ENCODE assay signal across 9 cellular contexts in the genomic region with DNA sequence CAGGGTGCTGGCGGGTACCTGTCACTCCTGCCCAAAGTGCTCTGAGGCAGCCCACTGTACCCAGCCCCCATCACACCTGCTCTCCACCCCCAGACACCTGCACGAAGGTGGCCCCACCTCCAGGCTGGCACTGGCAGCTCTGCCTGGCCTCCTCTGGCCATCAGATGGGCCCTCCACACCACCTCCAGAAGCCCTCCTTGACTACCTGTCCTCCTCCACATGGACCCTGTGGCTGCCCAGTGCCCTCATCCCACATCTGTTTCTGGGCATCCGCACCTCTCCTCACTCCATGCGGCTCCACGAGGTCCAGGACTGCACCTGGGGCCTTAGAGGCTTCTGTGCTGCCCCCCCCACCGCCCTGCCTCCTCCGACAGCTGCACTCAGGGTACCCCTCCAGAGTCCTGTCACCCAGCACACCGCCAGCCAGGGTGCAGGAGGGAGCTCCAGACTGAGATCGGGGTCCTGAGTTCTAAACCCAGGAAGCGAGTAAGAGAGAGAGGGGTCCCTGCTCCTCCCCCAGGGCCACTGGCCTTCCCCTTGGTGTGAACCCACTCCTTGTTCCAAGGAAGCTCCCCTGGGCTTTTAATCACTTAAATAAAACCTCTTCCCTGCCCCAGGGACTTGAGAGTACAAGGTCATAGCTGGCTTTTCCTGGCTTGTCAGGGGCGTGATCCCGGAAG. TPM values are rescaled to one million over a fixed set of nuclear protein-coding genes. Genes with fewer than 3 reads are reported as not detected.
A peak's percentile ranks its signal among the peaks of the same experiment; 100 is the strongest.
DNase-seq lines count a peak whose midpoint lies in the region; ATAC-seq and TF ChIP-seq lines count a peak whose summit lies in the region.
"Had no signal": no experiment of that assay in that cellular context is flagged by ENCODE, and none has a peak within 500 bp of the region (broad histone marks: within the 10 kb centered on the region; RNA-seq: fewer than 3 reads in every experiment).

No MANE protein-coding gene starts in this region.

- peak overlapping the region; percentile 54 for H3K4me3 Mint-ChIP-seq in WTC11
- H3K4me3 Mint-ChIP-seq in osteocyte (ENCODE audit: unreplicated experiment), result peak overlapping the region; percentile 74

- peaks cover 10 to 62% (median 36%) of the 10 kb centered on the region in 11 experiments for H3K36me3 ChIP-seq in BLaER1 treated with 17β-estradiol and CSF1 and Interleukin-3, amounts not matched to agents 10 nM and 100 nM
- H3K36me3 ChIP-seq in fibroblast of lung (ENCODE audit: control insufficient read depth, insufficient read depth, low read length), result peaks cover 10% of the 10 kb centered on the region

- DNase-seq in WTC11 (ENCODE audit: low spot score) (no peak), fibroblast of lung (ENCODE audit: low read depth in 2 of 2) (no peak), osteocyte (ENCODE audit: extremely low spot score, unreplicated experiment) (no peak), NCI-H524 (lab: John Stamatoyannopoulos, UW) (no peak)
- no peak for DNase-seq in stimulated activated naive CD4-positive, alpha-beta T cell (lab: John Stamatoyannopoulos, UW)
- DNase-seq: NCI-H526 treated with DMSO at 0.1 percent for 48 hours had no signal

- peaks cover 12% of the 10 kb centered on the region for H3K79me2 ChIP-seq in fibroblast of lung (ENCODE audit: control insufficient read depth, insufficient read depth, low read length)

- H3K9me3 ChIP-seq in BLaER1 treated with 17β-estradiol and CSF1 and Interleukin-3, amounts not matched to agents 10 nM and 100 nM (replicated peaks in 1 of 11), result no peaks in the 10 kb centered on the region
- no peaks in the 10 kb centered on the region for H3K9me3 ChIP-seq in fibroblast of lung (ENCODE audit: control insufficient read depth, insufficient read depth, low read depth, low read length)

- H3K36me3 Mint-ChIP-seq in WTC11 (no peaks in the 10 kb centered on the region), osteocyte (ENCODE audit: unreplicated experiment) (peaks cover 20% of the 10 kb centered on the region)

- no peaks in the 10 kb centered on the region for H3K27me3 ChIP-seq in BLaER1 treated with 17β-estradiol and CSF1 and Interleukin-3, amounts not matched to agents 10 nM and 100 nM
- H3K27me3 ChIP-seq in fibroblast of lung (ENCODE audit: control insufficient read depth, insufficient read depth, low read length), result no peaks in the 10 kb centered on the region

- no peak overlapping the region for H2AFZ ChIP-seq in fibroblast of lung (ENCODE audit: low read length)

- H3K27me3 Mint-ChIP-seq in WTC11 (ENCODE audit: low read depth) (0 out of 2 replicates have a peak, but pooled peaks cover 3% of the 10 kb centered on the region), osteocyte (ENCODE audit: unreplicated experiment) (no peaks in the 10 kb centered on the region)

- POLR2A ChIA-PET in WTC11 (lab: Charles Lee), result no interaction called here

- H3K9ac ChIP-seq in BLaER1 treated with 17β-estradiol and CSF1 and Interleukin-3, amounts not matched to agents 10 nM and 100 nM, result peak overlapping the region; percentile 84 to 97 (median 88)
- H3K9ac ChIP-seq in fibroblast of lung (ENCODE audit: insufficient read depth, low read length), result no peak overlapping the region

- CTCF ChIA-PET in WTC11 (lab: Charles Lee), result interaction anchor here (0.8 kb wide), 1 partner anchor 69 kb away, joined by 3 read pairs; no protein-coding TSS in a partner anchor

- H3K4me1 Mint-ChIP-seq in WTC11 (0 out of 2 replicates have a peak, but pooled peaks cover 3% of the 10 kb centered on the region), osteocyte (ENCODE audit: unreplicated experiment) (peaks cover 53% of the 10 kb centered on the region)

- peak overlapping the region; percentile 82 to 100 (median 96) for H3K4me3 ChIP-seq in BLaER1 treated with 17β-estradiol and CSF1 and Interleukin-3, amounts not matched to agents 10 nM and 100 nM
- peak overlapping the region in 3 of 4 experiments; percentile 69 to 92 (median 75) for H3K4me3 ChIP-seq in fibroblast of lung (replicated peaks in 1 of 4; ENCODE audit: control extremely low read depth in 1 of 4, insufficient read depth in 1 of 4, low read depth in 3 of 4, low read length in 4 of 4)

- H3K27ac Mint-ChIP-seq in WTC11 (no peak overlapping the region), osteocyte (ENCODE audit: unreplicated experiment) (peak overlapping the region; percentile 69)

- H4K20me1 ChIP-seq in BLaER1 treated with 17β-estradiol and CSF1 and Interleukin-3, amounts not matched to agents 10 nM and 100 nM, result peaks cover 0 to 57% (median 32%) of the 10 kb centered on the region in 11 experiments; a peak in 14 of 22 replicates
- H4K20me1 ChIP-seq in fibroblast of lung (ENCODE audit: control insufficient read depth, extremely low read depth, insufficient read depth, low read length), result no peaks in the 10 kb centered on the region

- peak overlapping the region; percentile 32 to 97 (median 90); a peak in 20 of 22 replicates for H3K27ac ChIP-seq in BLaER1 treated with 17β-estradiol and CSF1 and Interleukin-3, amounts not matched to agents 10 nM and 100 nM
- H3K27ac ChIP-seq in fibroblast of lung (ENCODE audit: insufficient read depth, low read length), result peak overlapping the region; percentile 16

- ATAC-seq in WTC11, result no peak
- no peak for ATAC-seq in GM18861 (IDR thresholded peaks at IDR 0.05; ENCODE audit: unreplicated experiment)
- ATAC-seq in HG03097 (IDR thresholded peaks at IDR 0.05; ENCODE audit: low FRiP score, unreplicated experiment), result no peak

- H3K9me3 Mint-ChIP-seq in WTC11 (no peaks in the 10 kb centered on the region), osteocyte (ENCODE audit: unreplicated experiment) (no peaks in the 10 kb centered on the region)

- TF ChIP-seq CTCF in WTC11 (IDR thresholded peaks at IDR 0.05), result no peak
- TF ChIP-seq CTCF in fibroblast of lung (conservative IDR thresholded peaks at IDR 0.05 in 1 of 2, IDR thresholded peaks at IDR 0.05 in 1 of 2; ENCODE audit: low read depth in 1 of 2, low read length in 2 of 2), result no peak
- no peak for TF ChIP-seq CTCF in osteocyte (IDR thresholded peaks at IDR 0.05)

- H3K4me1 ChIP-seq in BLaER1 treated with 17β-estradiol and CSF1 and Interleukin-3, amounts not matched to agents 10 nM and 100 nM, result peaks cover 61 to 80% (median 74%) of the 10 kb centered on the region in 10 experiments
- H3K4me1 ChIP-seq in fibroblast of lung (ENCODE audit: control insufficient read depth, extremely low read depth, insufficient read depth, low read length), result peaks cover 29% of the 10 kb centered on the region

- peak overlapping the region; percentile 94 to 100 (median 100) for H3K4me2 ChIP-seq in BLaER1 treated with 17β-estradiol and CSF1 and Interleukin-3, amounts not matched to agents 10 nM and 100 nM
- H3K4me2 ChIP-seq in fibroblast of lung (ENCODE audit: extremely low read depth, insufficient read depth, low read length), result peak overlapping the region; percentile 96

TF ChIP-seq in WTC11, 78 proteins besides CTCF, POLR2A, EP300 and RAD21 (continues in another document):
- TF ChIP-seq RORB (CRISPR knock-in tag; IDR thresholded peaks at IDR 0.05), result no peak
- TF ChIP-seq MYBL2 (CRISPR knock-in tag; IDR thresholded peaks at IDR 0.05), result no peak
- TF ChIP-seq, protein P1, sequence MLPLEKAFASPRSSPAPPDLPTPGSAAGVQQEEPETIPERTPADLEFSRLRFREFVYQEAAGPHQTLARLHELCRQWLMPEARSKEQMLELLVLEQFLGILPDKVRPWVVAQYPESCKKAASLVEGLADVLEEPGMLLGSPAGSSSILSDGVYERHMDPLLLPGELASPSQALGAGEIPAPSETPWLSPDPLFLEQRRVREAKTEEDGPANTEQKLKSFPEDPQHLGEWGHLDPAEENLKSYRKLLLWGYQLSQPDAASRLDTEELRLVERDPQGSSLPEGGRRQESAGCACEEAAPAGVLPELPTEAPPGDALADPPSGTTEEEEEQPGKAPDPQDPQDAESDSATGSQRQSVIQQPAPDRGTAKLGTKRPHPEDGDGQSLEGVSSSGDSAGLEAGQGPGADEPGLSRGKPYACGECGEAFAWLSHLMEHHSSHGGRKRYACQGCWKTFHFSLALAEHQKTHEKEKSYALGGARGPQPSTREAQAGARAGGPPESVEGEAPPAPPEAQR (CRISPR knock-in tag; IDR thresholded peaks at IDR 0.05), result no peak
- no peak for TF ChIP-seq IRF2 (CRISPR knock-in tag; IDR thresholded peaks at IDR 0.05; ENCODE audit: borderline replicate concordance, low read depth)
- no peak for TF ChIP-seq EMX1 (CRISPR knock-in tag; IDR thresholded peaks at IDR 0.05)
- TF ChIP-seq, protein P2, sequence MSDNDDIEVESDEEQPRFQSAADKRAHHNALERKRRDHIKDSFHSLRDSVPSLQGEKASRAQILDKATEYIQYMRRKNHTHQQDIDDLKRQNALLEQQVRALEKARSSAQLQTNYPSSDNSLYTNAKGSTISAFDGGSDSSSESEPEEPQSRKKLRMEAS (CRISPR knock-in tag; IDR thresholded peaks at IDR 0.05), result no peak
- no peak for TF ChIP-seq NFATC4 (CRISPR knock-in tag; IDR thresholded peaks at IDR 0.05)
- TF ChIP-seq, protein P3, sequence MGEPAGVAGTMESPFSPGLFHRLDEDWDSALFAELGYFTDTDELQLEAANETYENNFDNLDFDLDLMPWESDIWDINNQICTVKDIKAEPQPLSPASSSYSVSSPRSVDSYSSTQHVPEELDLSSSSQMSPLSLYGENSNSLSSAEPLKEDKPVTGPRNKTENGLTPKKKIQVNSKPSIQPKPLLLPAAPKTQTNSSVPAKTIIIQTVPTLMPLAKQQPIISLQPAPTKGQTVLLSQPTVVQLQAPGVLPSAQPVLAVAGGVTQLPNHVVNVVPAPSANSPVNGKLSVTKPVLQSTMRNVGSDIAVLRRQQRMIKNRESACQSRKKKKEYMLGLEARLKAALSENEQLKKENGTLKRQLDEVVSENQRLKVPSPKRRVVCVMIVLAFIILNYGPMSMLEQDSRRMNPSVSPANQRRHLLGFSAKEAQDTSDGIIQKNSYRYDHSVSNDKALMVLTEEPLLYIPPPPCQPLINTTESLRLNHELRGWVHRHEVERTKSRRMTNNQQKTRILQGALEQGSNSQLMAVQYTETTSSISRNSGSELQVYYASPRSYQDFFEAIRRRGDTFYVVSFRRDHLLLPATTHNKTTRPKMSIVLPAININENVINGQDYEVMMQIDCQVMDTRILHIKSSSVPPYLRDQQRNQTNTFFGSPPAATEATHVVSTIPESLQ (CRISPR knock-in tag; IDR thresholded peaks at IDR 0.05), result no peak
- TF ChIP-seq ZNF396 (CRISPR knock-in tag; IDR thresholded peaks at IDR 0.05; ENCODE audit: borderline replicate concordance), result no peak
- no peak for TF ChIP-seq ZNF317 (CRISPR knock-in tag; IDR thresholded peaks at IDR 0.05; ENCODE audit: borderline replicate concordance, low read depth)

RNA-seq across cellular contexts. Expression of a gene that starts 1.7 kb away (rescaled TPM):
- 194 to 199 TPM (median 198 TPM) in 3 replicates for total RNA-seq in WTC11 (2021)
- 198 and 253 TPM in 2 replicates for total RNA-seq in fibroblast of lung
- 120 and 135 TPM in 2 replicates for polyA plus RNA-seq in fibroblast of lung
- polyA plus RNA-seq in fibroblast of lung (2012), result 295 and 303 TPM in 2 replicates
- 474 and 687 TPM in 2 replicates for polyA minus RNA-seq in fibroblast of lung (ENCODE audit: low replicate concordance)
- 2,062 and 2,147 TPM in 2 replicates for total RNA-seq in osteocyte

RNA-seq across cellular contexts. Expression of a gene that starts 11.6 kb away (rescaled TPM):
- total RNA-seq in WTC11 (2021) (0.80 to 1.7 TPM (median 1.3 TPM) in 3 replicates), fibroblast of lung (0.26 and 0.50 TPM in 2 replicates), osteocyte (13.5 and 24.0 TPM in 2 replicates)
- polyA plus RNA-seq in fibroblast of lung, result 0.05 and 0.15 TPM in 2 replicates
- polyA plus RNA-seq in fibroblast of lung (2012), result 0.16 and 0.69 TPM in 2 replicates
- polyA minus RNA-seq in fibroblast of lung (ENCODE audit: low replicate concordance), result not detected in 2 replicates
